In the genomic region with DNA sequence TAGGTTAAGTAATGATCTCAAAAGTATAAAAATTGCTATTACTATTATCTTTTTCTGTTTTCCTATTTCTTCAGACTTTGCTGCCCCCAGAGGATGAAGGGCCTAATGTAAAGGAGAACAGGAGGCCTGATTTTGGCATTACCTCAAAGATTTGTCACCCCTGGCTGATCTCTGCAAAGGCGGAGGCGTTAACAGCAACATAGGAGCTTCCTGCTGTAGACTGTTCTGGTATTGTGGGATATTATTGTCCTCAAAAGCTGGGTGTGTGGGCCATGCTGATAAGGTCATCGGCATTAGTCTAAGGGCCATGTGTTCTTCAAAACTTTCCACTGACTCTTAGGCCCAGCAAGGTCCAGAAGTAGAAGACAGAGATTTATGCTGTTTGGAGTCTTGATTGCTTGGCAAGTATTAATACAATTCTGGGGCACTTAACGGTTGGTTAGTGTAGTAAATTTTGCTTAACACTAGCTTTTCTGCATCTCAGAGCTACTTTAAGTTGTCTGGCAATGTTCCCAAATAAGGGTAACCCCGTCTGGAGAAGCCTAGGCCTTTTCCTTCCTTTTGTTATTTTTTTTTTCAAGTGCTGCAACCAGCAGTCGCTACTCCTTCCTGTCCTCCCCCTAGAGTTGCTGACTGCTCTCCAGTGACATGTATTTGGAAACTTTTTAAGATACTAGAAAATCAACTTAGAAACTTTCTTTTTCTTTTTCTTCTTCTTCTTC, we compare ENCODE assay signal across 8 cellular contexts. TPM values are rescaled to one million over a fixed set of nuclear protein-coding genes. Genes with fewer than 3 reads are reported as not detected.
DNase-seq lines count a peak whose midpoint lies in the region; ATAC-seq and TF ChIP-seq lines count a peak whose summit lies in the region.

No MANE protein-coding gene starts in this region.

- no peaks in the 10 kb centered on the region for H3K79me2 ChIP-seq in mammary epithelial cell (ENCODE audit: insufficient read depth, low read length)

- no peak overlapping the region for H3K9ac ChIP-seq in mammary epithelial cell (ENCODE audit: insufficient read depth, low read length)
- no peak overlapping the region for H3K9ac ChIP-seq in mucosa of rectum (ENCODE audit: low read depth in 1 of 2, low read length in 2 of 2)

- intact Hi-C loops in mammary epithelial cell (cut with micrococcal nuclease) = no loop called here
- intact Hi-C loops in MCF 10A (cut with micrococcal nuclease) = no loop called here

- dilution Hi-C loops in mammary epithelial cell (cut with HindIII; ENCODE audit: low sequenced_read_pairs) = no loop called here

- no peaks in the 10 kb centered on the region for H3K4me1 Mint-ChIP-seq in MCF 10A (ENCODE audit: insufficient read depth, unreplicated experiment)

- H3K27ac Mint-ChIP-seq in MCF 10A (ENCODE audit: low read depth, unreplicated experiment) = no peak overlapping the region

- no peaks in the 10 kb centered on the region for H3K36me3 Mint-ChIP-seq in MCF 10A (ENCODE audit: insufficient read depth, unreplicated experiment)

- in situ Hi-C loops in mammary epithelial cell (cut with MboI; ENCODE audit: low sequenced_read_pairs in 2 of 2) = no loop called here

- H3K9me3 ChIP-seq in mammary epithelial cell (replicated peaks; ENCODE audit: insufficient read depth, low read length) (no peaks in the 10 kb centered on the region), mucosa of rectum (ENCODE audit: control insufficient read depth in 2 of 2, low read length in 2 of 2) (no peaks in the 10 kb centered on the region)

- TF ChIP-seq CTCF in mammary epithelial cell (conservative IDR thresholded peaks at IDR 0.05 in 1 of 2, IDR thresholded peaks at IDR 0.05 in 1 of 2; ENCODE audit: extremely low read depth in 1 of 2, insufficient read depth in 1 of 2, low read depth in 1 of 2, low read length in 2 of 2) (no peak), MCF 10A (IDR thresholded peaks at IDR 0.05; ENCODE audit: unreplicated experiment) (no peak)

- no peaks in the 10 kb centered on the region for H4K20me1 ChIP-seq in mammary epithelial cell (ENCODE audit: insufficient read depth, low read length)

- no peaks in the 10 kb centered on the region for H3K9me3 Mint-ChIP-seq in MCF 10A (ENCODE audit: unreplicated experiment)

- H3K36me3 ChIP-seq in mammary epithelial cell (ENCODE audit: insufficient read depth, low read length) = no peaks in the 10 kb centered on the region
- no peaks in the 10 kb centered on the region for H3K36me3 ChIP-seq in mucosa of rectum (ENCODE audit: control insufficient read depth in 2 of 2, insufficient read depth in 2 of 2, low read length in 2 of 2)

- no peak overlapping the region for H3K27ac ChIP-seq in mammary epithelial cell (ENCODE audit: insufficient read depth, low read depth, low read length)
- H3K27ac ChIP-seq in caudate nucleus (ENCODE audit: low read depth, low read length) = peak overlapping the region; percentile 72
- peak overlapping the region; percentile 58 to 60 for H3K27ac ChIP-seq in mucosa of rectum (ENCODE audit: low read depth in 2 of 2, low read length in 2 of 2)

- no peak overlapping the region for H2AFZ ChIP-seq in mammary epithelial cell (ENCODE audit: low read depth, low read length)

- ATAC-seq in HG03378 (IDR thresholded peaks at IDR 0.05; ENCODE audit: unreplicated experiment) = peak; percentile 77
- ATAC-seq in stimulated activated naive CD8-positive, alpha-beta T cell treated with anti-CD3 and anti-CD28 coated beads, Interleukin-15, Interleukin-2, amounts not matched to agents 100 U/mL and 50 U/mL, for 24 hours = no peak

- DNase-seq in mammary epithelial cell = peak; percentile 12
- DNase-seq in MCF 10A (ENCODE audit: unreplicated experiment) = no peak
- peak in 1 of 61 donors; percentile 43 for DNase-seq in caudate nucleus (lab: John Stamatoyannopoulos, UW)
- no peak for DNase-seq in ecto neural progenitor cell (ENCODE audit: low spot score)
- no peak for DNase-seq in cerebellar cortex (ENCODE audit: low spot score)
- DNase-seq in stimulated activated naive CD8-positive, alpha-beta T cell treated with anti-CD3 and anti-CD28 coated beads, Interleukin-15, Interleukin-2, amounts not matched to agents 100 U/mL and 50 U/mL, for 24 hours = no peak

- CTCF ChIA-PET in mammary epithelial cell (lab: Charles Lee; ENCODE audit: low non-redundant PET) = no interaction called here
- CTCF ChIA-PET in MCF 10A (lab: Yijun Ruan, JAX) = interaction anchor here (0.6 kb wide), 1 partner anchor 364 kb away, joined by 3 read pairs; no protein-coding TSS in a partner anchor

- BruUV-seq in mammary epithelial cell (replicated peaks; lab: Mats Ljungman, UMichigan) (no TSS peak), MCF 10A (replicated peaks; lab: Mats Ljungman, UMichigan) (no TSS peak)

- POLR2A ChIA-PET in MCF 10A (lab: Yijun Ruan, JAX) = no interaction called here

- 37% methylated on average over 6 of the region's 6 CpGs for WGBS in mammary epithelial cell (ENCODE audit: low coverage, missing lambda C conversion rate)

- H3K27me3 Mint-ChIP-seq in MCF 10A (ENCODE audit: insufficient read depth, unreplicated experiment) = no peaks in the 10 kb centered on the region

- H3K4me3 Mint-ChIP-seq in MCF 10A (ENCODE audit: unreplicated experiment) = no peak overlapping the region

- H3K4me2 ChIP-seq in mammary epithelial cell (ENCODE audit: insufficient read depth, low read depth, low read length) = no peak overlapping the region

- H3K4me1 ChIP-seq in mammary epithelial cell (ENCODE audit: insufficient read depth, low read length) (no peaks in the 10 kb centered on the region), mucosa of rectum (ENCODE audit: control insufficient read depth in 2 of 2, insufficient read depth in 2 of 2, low read length in 2 of 2) (peaks cover 5 to 6% of the 10 kb centered on the region in 2 donors)

- H3K27me3 ChIP-seq in mammary epithelial cell (ENCODE audit: insufficient read depth, low read length) = no peaks in the 10 kb centered on the region
- no peaks in the 10 kb centered on the region for H3K27me3 ChIP-seq in mucosa of rectum (ENCODE audit: control insufficient read depth in 2 of 2, insufficient read depth in 2 of 2, low read length in 2 of 2)

- H3K4me3 ChIP-seq in mammary epithelial cell (replicated peaks in 1 of 3; ENCODE audit: insufficient read depth in 1 of 3, low read depth in 2 of 3, low read length in 3 of 3) (no peak overlapping the region), mucosa of rectum (ENCODE audit: low read length in 2 of 2) (peak overlapping the region; percentile 19 to 22)

RNA-seq across cellular contexts. Expression of a gene that starts 14.0 kb away (rescaled TPM):
- under 1 TPM in 1 of 2 donors, not detected in 1; 0.17 TPM for total RNA-seq in mammary epithelial cell
- not detected for polyA plus RNA-seq in mammary epithelial cell
- not detected for polyA minus RNA-seq in mammary epithelial cell
- total RNA-seq in MCF 10A (2022) = not detected in 2 replicates

RNA-seq across cellular contexts. Expression of a gene that starts 48.2 kb away (rescaled TPM):
- total RNA-seq in mammary epithelial cell (10 to 100 TPM; 31.8 to 45.2 TPM), MCF 10A (2022) (32.5 and 37.3 TPM in 2 replicates)
- polyA plus RNA-seq in mammary epithelial cell = 38.4 TPM
- 23.4 TPM for polyA minus RNA-seq in mammary epithelial cell

Comparison
In these comparisons a context has a peak if more than half of its experiments do, and no peak if none do; other contexts are left out.
1. H3K4me3 ChIP-seq: peak in mucosa of rectum (2 of 2); none in mammary epithelial cell (0 of 3).